In genomic region chr2:149039213-149039724, GRCh38 we compare ENCODE assay signal across 10 cellular contexts. TPM values are rescaled to one million over a fixed set of nuclear protein-coding genes. Genes with fewer than 3 reads are reported as not detected.
DNase-seq lines count a peak whose midpoint lies in the region; ATAC-seq and TF ChIP-seq lines count a peak whose summit lies in the region.
"Had no signal": no experiment of that assay in that cellular context is flagged by ENCODE, and none has a peak within 500 bp of the region (broad histone marks: within the 10 kb centered on the region; RNA-seq: fewer than 3 reads in every experiment).

No MANE protein-coding gene starts in this region.

- TF ChIP-seq CTCF in WTC11 (IDR thresholded peaks at IDR 0.05) (no peak), lower leg skin (IDR thresholded peaks at IDR 0.05) (no peak), transverse colon (IDR thresholded peaks at IDR 0.05) (no peak)

- H3K27me3 ChIP-seq in transverse colon: peaks cover 19% of the 10 kb centered on the region
- H3K27me3 ChIP-seq: BLaER1 treated with 17β-estradiol and CSF1 and Interleukin-3, amounts not matched to agents 10 nM and 100 nM had no signal

- WGBS in lower leg skin, 2 donors: 15 to 37% methylated on average over 11 of the region's 11 CpGs
- 31 to 50% methylated on average over 1 to 10 of the region's 11 CpGs for WGBS in transverse colon (ENCODE audit: low coverage in 1 of 2), 2 donors

- H3K4me1 Mint-ChIP-seq in activated T-cell treated with anti-CD3 and anti-CD28 coated beads, Interleukin-2, amount 50 U/mL, for 72 hours (ENCODE audit: low read depth): no peaks in the 10 kb centered on the region
- peaks cover 6% of the 10 kb centered on the region for H3K4me1 Mint-ChIP-seq in WTC11

- DNase-seq in activated T-cell treated with anti-CD3 and anti-CD28 coated beads, Interleukin-2, amount 50 U/mL, for 72 hours: no peak
- no peak for DNase-seq in activated T-cell treated with anti-CD3 and anti-CD28 coated beads, Interleukin-2, amount 50 U/mL, for 1 hour
- no peak for DNase-seq in WTC11 (ENCODE audit: low spot score)
- peak in 1 of 2 donors; percentile 78 for DNase-seq in lower leg skin (ENCODE audit: low spot score in 2 of 2)
- no peak for DNase-seq in transverse colon
- no peak for DNase-seq in NCI-H345 (lab: John Stamatoyannopoulos, UW)
- DNase-seq in germinal center (ENCODE audit: low spot score): no peak
- DNase-seq in MV-4-11 (lab: John Stamatoyannopoulos, UW): no peak
- DNase-seq: WERI-Rb-1 had no signal

- intact Hi-C loops in lower leg skin (cut with DNase I; ENCODE audit: low total_unique reads): no loop called here
- intact Hi-C loops in transverse colon (cut with DNase I; ENCODE audit: low total_unique reads): no loop called here

- TF ChIP-seq POLR2A in lower leg skin (IDR thresholded peaks at IDR 0.05) (no peak), transverse colon (IDR thresholded peaks at IDR 0.05) (no peak)

- peak overlapping the region; percentile 34 for H3K4me3 ChIP-seq in lower leg skin (ENCODE audit: low read depth, poor library complexity, severe bottlenecking)
- H3K4me3 ChIP-seq in transverse colon: peak overlapping the region in 3 of 4 donors; percentile 48 to 52 (median 51)
- H3K4me3 ChIP-seq: BLaER1 treated with 17β-estradiol and CSF1 and Interleukin-3, amounts not matched to agents 10 nM and 100 nM had no signal

- peak overlapping the region; percentile 48 to 53 for H3K4me3 Mint-ChIP-seq in activated T-cell treated with anti-CD3 and anti-CD28 coated beads, Interleukin-2, amount 50 U/mL, for 72 hours
- H3K4me3 Mint-ChIP-seq in WTC11: peak overlapping the region; percentile 71

- H3K9me3 Mint-ChIP-seq in activated T-cell treated with anti-CD3 and anti-CD28 coated beads, Interleukin-2, amount 50 U/mL, for 72 hours: no peaks in the 10 kb centered on the region
- no peaks in the 10 kb centered on the region for H3K9me3 Mint-ChIP-seq in WTC11

- TF ChIP-seq EP300 in transverse colon (IDR thresholded peaks at IDR 0.05; ENCODE audit: low read depth): no peak

- ATAC-seq in activated T-cell treated with anti-CD3 and anti-CD28 coated beads, Interleukin-2, amount 50 U/mL, for 72 hours (replicated peaks in 1 of 2): no peak
- no peak for ATAC-seq in WTC11

- peaks cover 0 to 7% (median 2%) of the 10 kb centered on the region in 4 donors for H3K4me1 ChIP-seq in transverse colon

- no peak overlapping the region for H3K27ac ChIP-seq in transverse colon
- H3K27ac ChIP-seq: BLaER1 treated with 17β-estradiol and CSF1 and Interleukin-3, amounts not matched to agents 10 nM and 100 nM; WERI-Rb-1 had no signal

- in situ Hi-C loops in transverse colon (cut with MboI; ENCODE audit: low pct_ligation_motif_present in 1 of 4, low pct_unique_long_range_greater_than_20kb in 1 of 4, low sequenced_read_pairs in 3 of 4): loop anchor here in 1 of 4 donors (25.0 kb wide), 1 partner anchor 273 kb away; no protein-coding TSS in a partner anchor

- no peaks in the 10 kb centered on the region for H3K36me3 Mint-ChIP-seq in activated T-cell treated with anti-CD3 and anti-CD28 coated beads, Interleukin-2, amount 50 U/mL, for 72 hours (ENCODE audit: insufficient read depth in 2 of 2)
- no peaks in the 10 kb centered on the region for H3K36me3 Mint-ChIP-seq in WTC11

- peaks cover 63% of the 10 kb centered on the region for H3K27me3 Mint-ChIP-seq in activated T-cell treated with anti-CD3 and anti-CD28 coated beads, Interleukin-2, amount 50 U/mL, for 72 hours (ENCODE audit: low read depth)
- peaks cover 30% of the 10 kb centered on the region for H3K27me3 Mint-ChIP-seq in WTC11 (ENCODE audit: low read depth)

- no peak overlapping the region for H3K27ac Mint-ChIP-seq in activated T-cell treated with anti-CD3 and anti-CD28 coated beads, Interleukin-2, amount 50 U/mL, for 72 hours
- H3K27ac Mint-ChIP-seq in WTC11: no peak overlapping the region

- no peaks in the 10 kb centered on the region for H3K36me3 ChIP-seq in transverse colon
- H3K36me3 ChIP-seq: BLaER1 treated with 17β-estradiol and CSF1 and Interleukin-3, amounts not matched to agents 10 nM and 100 nM; WERI-Rb-1 had no signal

- CTCF ChIA-PET in WTC11 (lab: Charles Lee): interaction anchor here (0.7 to 5.1 kb wide), 15 partner anchors 10 to 1532 kb away, joined by 3 to 61 read pairs (median 4); partner anchors contain the start of gene LYPD6

- H3K9me3 ChIP-seq in transverse colon: no peaks in the 10 kb centered on the region

- POLR2A ChIA-PET in WTC11 (lab: Charles Lee): interaction anchor here (0.6 kb wide), 1 partner anchor 236 kb away, joined by 3 read pairs; no protein-coding TSS in a partner anchor

TF ChIP-seq in WTC11, 78 proteins besides CTCF, POLR2A, EP300 and RAD21 (continues in another document):
- TF ChIP-seq, protein P1, sequence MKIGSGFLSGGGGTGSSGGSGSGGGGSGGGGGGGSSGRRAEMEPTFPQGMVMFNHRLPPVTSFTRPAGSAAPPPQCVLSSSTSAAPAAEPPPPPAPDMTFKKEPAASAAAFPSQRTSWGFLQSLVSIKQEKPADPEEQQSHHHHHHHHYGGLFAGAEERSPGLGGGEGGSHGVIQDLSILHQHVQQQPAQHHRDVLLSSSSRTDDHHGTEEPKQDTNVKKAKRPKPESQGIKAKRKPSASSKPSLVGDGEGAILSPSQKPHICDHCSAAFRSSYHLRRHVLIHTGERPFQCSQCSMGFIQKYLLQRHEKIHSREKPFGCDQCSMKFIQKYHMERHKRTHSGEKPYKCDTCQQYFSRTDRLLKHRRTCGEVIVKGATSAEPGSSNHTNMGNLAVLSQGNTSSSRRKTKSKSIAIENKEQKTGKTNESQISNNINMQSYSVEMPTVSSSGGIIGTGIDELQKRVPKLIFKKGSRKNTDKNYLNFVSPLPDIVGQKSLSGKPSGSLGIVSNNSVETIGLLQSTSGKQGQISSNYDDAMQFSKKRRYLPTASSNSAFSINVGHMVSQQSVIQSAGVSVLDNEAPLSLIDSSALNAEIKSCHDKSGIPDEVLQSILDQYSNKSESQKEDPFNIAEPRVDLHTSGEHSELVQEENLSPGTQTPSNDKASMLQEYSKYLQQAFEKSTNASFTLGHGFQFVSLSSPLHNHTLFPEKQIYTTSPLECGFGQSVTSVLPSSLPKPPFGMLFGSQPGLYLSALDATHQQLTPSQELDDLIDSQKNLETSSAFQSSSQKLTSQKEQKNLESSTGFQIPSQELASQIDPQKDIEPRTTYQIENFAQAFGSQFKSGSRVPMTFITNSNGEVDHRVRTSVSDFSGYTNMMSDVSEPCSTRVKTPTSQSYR (CRISPR knock-in tag; IDR thresholded peaks at IDR 0.05): no peak
- TF ChIP-seq ZNF121 (CRISPR knock-in tag; IDR thresholded peaks at IDR 0.05) (no peak), EMX1 (CRISPR knock-in tag; IDR thresholded peaks at IDR 0.05) (no peak), CREB1 (CRISPR knock-in tag; IDR thresholded peaks at IDR 0.05) (no peak), ZSCAN18 (CRISPR knock-in tag; IDR thresholded peaks at IDR 0.05) (no peak), ZMAT4 (CRISPR knock-in tag; IDR thresholded peaks at IDR 0.05) (no peak), ZNF423 (CRISPR knock-in tag; IDR thresholded peaks at IDR 0.05) (no peak), ZNF396 (CRISPR knock-in tag; IDR thresholded peaks at IDR 0.05; ENCODE audit: borderline replicate concordance) (no peak)
- TF ChIP-seq, protein P2, sequence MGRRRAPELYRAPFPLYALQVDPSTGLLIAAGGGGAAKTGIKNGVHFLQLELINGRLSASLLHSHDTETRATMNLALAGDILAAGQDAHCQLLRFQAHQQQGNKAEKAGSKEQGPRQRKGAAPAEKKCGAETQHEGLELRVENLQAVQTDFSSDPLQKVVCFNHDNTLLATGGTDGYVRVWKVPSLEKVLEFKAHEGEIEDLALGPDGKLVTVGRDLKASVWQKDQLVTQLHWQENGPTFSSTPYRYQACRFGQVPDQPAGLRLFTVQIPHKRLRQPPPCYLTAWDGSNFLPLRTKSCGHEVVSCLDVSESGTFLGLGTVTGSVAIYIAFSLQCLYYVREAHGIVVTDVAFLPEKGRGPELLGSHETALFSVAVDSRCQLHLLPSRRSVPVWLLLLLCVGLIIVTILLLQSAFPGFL (CRISPR knock-in tag; IDR thresholded peaks at IDR 0.05; ENCODE audit: borderline replicate concordance): no peak

RNA-seq across cellular contexts. Expression of gene LYPD6B, which starts 0.8 kb away (rescaled TPM):
- not detected for total RNA-seq in activated T-cell treated with anti-CD3 and anti-CD28 coated beads, Interleukin-2, amount 50 U/mL, for 72 hours
- total RNA-seq in WTC11 (2021): 1.6 to 1.9 TPM (median 1.8 TPM) in 3 replicates
- 10 to 100 TPM; 70.2 to 96.6 (median 74.2) TPM for total RNA-seq in lower leg skin
- total RNA-seq in transverse colon: 1 to 10 TPM in 3 of 4 donors, not detected in 1; 1.1 to 3.1 (median 2.6) TPM

Comparison
In these comparisons a context has a peak if more than half of its experiments do, and no peak if none do; other contexts are left out.
1. RNA of gene LYPD6B, which starts 0.8 kb away (total RNA-seq): 70.2 to 96.6 TPM in lower leg skin; 1.1 to 3.1 TPM in transverse colon, 1.6 to 1.9 TPM in WTC11 and not detected in activated T-cell treated with anti-CD3 and anti-CD28 coated beads, Interleukin-2, amount 50 U/mL, for 72 hours; every median in the first group is over 10 times any median in the second.